ENCODE assay signal across 24 cellular contexts in the genomic region with DNA sequence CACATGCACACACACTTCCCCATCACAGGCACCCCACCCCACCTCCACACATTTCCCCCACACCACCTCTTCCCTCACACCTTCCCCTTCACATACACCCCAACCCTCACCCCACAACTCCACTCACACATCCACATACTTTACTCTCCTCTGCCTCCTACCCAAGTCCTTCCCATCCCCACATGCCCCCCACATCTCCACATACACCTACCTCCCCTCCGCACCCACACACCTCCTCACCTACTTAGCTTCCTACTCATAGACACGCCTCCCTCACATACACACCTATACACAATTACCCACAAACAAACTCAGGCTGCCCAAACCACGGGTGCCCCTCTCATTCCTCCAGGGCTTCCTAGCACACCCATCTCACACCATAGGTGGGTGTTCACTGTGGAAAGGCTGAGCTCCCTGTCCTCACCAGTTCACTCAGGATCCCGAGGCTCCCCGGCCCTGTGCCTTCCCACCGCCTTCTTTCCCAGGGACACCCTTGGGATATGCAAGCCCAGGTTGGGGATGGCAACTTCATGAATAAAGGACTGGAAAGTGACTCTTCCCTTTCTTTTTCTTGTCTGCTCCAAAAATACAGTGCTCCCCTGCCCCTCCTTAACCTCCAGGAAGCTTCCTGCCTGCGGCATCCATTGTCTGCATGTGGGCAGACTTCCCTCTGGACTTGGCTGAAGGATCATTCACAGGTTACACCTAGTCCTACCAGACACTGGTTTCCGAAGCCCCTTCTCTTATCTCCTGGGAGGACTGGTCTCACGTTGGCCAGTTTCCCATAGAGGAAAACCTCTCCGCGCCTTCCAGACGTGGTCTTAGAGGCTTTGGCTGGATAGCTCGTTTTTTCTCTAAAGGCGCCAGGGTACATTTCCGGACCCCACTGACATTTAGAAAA.
DNase-seq lines count a peak whose midpoint lies in the region; ATAC-seq and TF ChIP-seq lines count a peak whose summit lies in the region.
"Had no signal": no experiment of that assay in that cellular context is flagged by ENCODE, and none has a peak within 500 bp of the region (broad histone marks: within the 10 kb centered on the region; RNA-seq: fewer than 3 reads in every experiment).

No MANE protein-coding gene starts in this region.

- H3K27me3 Mint-ChIP-seq in WTC11 (ENCODE audit: low read depth), result no peaks in the 10 kb centered on the region
- peaks cover 4% of the 10 kb centered on the region for H3K27me3 Mint-ChIP-seq in endothelial cell (ENCODE audit: unreplicated experiment)

- peak overlapping the region; percentile 37 for H3K56ac ChIP-seq in mesendoderm (ENCODE audit: low read length)

- peaks cover 0 to 12% (median 0%) of the 10 kb centered on the region in 12 donors for H3K9me3 ChIP-seq in heart left ventricle
- no peaks in the 10 kb centered on the region for H3K9me3 ChIP-seq in upper lobe of left lung
- H3K9me3 ChIP-seq: SJSA1 had no signal

- ATAC-seq in heart left ventricle, result peak; percentile 33 to 61 (median 59)
- ATAC-seq in Right ventricle myocardium superior (ENCODE audit: poor library complexity), result no peak
- no peak for ATAC-seq in WTC11
- no peak for ATAC-seq in upper lobe of left lung (ENCODE audit: low FRiP score in 2 of 2)
- ATAC-seq: Panc1 had no signal

- TF ChIP-seq CTCF in heart left ventricle (IDR thresholded peaks at IDR 0.05) (no peak), WTC11 (IDR thresholded peaks at IDR 0.05) (no peak), upper lobe of left lung (IDR thresholded peaks at IDR 0.05) (no peak), endothelial cell (IDR thresholded peaks at IDR 0.05; ENCODE audit: unreplicated experiment) (no peak)

- H3K79me2 ChIP-seq in mesendoderm (ENCODE audit: control insufficient read depth, insufficient read depth, low read length), result no peaks in the 10 kb centered on the region

- 0 out of 2 replicates have a peak overlapping the region, but pooled peaks have one; percentile 60 for H3K27ac Mint-ChIP-seq in WTC11
- no peak overlapping the region for H3K27ac Mint-ChIP-seq in endothelial cell (ENCODE audit: unreplicated experiment)

- H2BK15ac ChIP-seq in mesendoderm (replicated peaks; ENCODE audit: low read depth), result no peak overlapping the region

- no peak overlapping the region for H3K18ac ChIP-seq in mesendoderm (ENCODE audit: low read length)

- H3K36me3 Mint-ChIP-seq in WTC11 (peaks cover 5% of the 10 kb centered on the region), endothelial cell (ENCODE audit: low read depth, unreplicated experiment) (peaks cover 18% of the 10 kb centered on the region)
- H3K36me3 Mint-ChIP-seq: CD8-positive, alpha-beta memory T cell had no signal

- POLR2A ChIA-PET in WTC11 (lab: Charles Lee), result no interaction called here

- no peak for TF ChIP-seq EP300 in upper lobe of left lung (IDR thresholded peaks at IDR 0.05)

- no peak overlapping the region for H2BK120ac ChIP-seq in mesendoderm (ENCODE audit: low read depth, low read length)

- TF ChIP-seq POLR2A in heart left ventricle (IDR thresholded peaks at IDR 0.05), result no peak
- no peak for TF ChIP-seq POLR2A in upper lobe of left lung (IDR thresholded peaks at IDR 0.05)

- H3K27ac ChIP-seq in heart left ventricle, result peak overlapping the region in 4 of 12 donors; percentile 20 to 48 (median 32)
- no peak overlapping the region for H3K27ac ChIP-seq in mesendoderm (ENCODE audit: low read depth, low read length)
- H3K27ac ChIP-seq in upper lobe of left lung, result peak overlapping the region in 3 of 4 donors; percentile 54 to 79 (median 62)
- H3K27ac ChIP-seq: C4-2B, GM23248, KMS-11, SJSA1 had no signal

- H3K27me3 ChIP-seq in heart left ventricle (no peaks in the 10 kb centered on the region), mesendoderm (ENCODE audit: insufficient read depth, low read length, poor library complexity) (no peaks in the 10 kb centered on the region), upper lobe of left lung (no peaks in the 10 kb centered on the region)
- H3K27me3 ChIP-seq: SJSA1 had no signal

- H3K36me3 ChIP-seq in heart left ventricle, result no peaks in the 10 kb centered on the region
- H3K36me3 ChIP-seq in mesendoderm (ENCODE audit: control insufficient read depth, insufficient read depth, low read length), result peaks cover 2% of the 10 kb centered on the region
- H3K36me3 ChIP-seq in upper lobe of left lung, result peaks cover 0 to 29% (median 0%) of the 10 kb centered on the region in 4 donors
- H3K36me3 ChIP-seq: SJSA1 had no signal

- WGBS in heart left ventricle, 4 donors, result 51 to 60% (median 58%) methylated on average over 15 of the region's 15 CpGs
- 100% methylated on average over 2 of the region's 15 CpGs for WGBS in mesendoderm (ENCODE audit: extremely low coverage, insufficient coverage, low lambda C conversion rate)
- whole genome bisulfite sequencing in upper lobe of left lung, 2 donors, result 67 to 75% methylated on average over 15 of the region's 15 CpGs

- peaks cover 15% of the 10 kb centered on the region for H3K9me3 Mint-ChIP-seq in WTC11
- H3K9me3 Mint-ChIP-seq in endothelial cell (ENCODE audit: unreplicated experiment), result no peaks in the 10 kb centered on the region

- no peak overlapping the region for H3K4me3 ChIP-seq in heart left ventricle
- no peak overlapping the region for H3K4me3 ChIP-seq in mesendoderm (ENCODE audit: low read length)
- H3K4me3 ChIP-seq in upper lobe of left lung, result no peak overlapping the region
- H3K4me3 ChIP-seq: GM23248, SJSA1 had no signal

- H2BK5ac ChIP-seq in mesendoderm (ENCODE audit: low read length), result no peak overlapping the region

- H3K4me3 Mint-ChIP-seq in WTC11 (no peak overlapping the region), endothelial cell (ENCODE audit: unreplicated experiment) (no peak overlapping the region)
- H3K4me3 Mint-ChIP-seq: CD8-positive, alpha-beta memory T cell had no signal

- H3K4me1 Mint-ChIP-seq in WTC11 (peaks cover 19% of the 10 kb centered on the region), endothelial cell (ENCODE audit: unreplicated experiment) (peaks cover 12% of the 10 kb centered on the region)
- H3K4me1 Mint-ChIP-seq: CD8-positive, alpha-beta memory T cell had no signal

- H3K4me1 ChIP-seq in heart left ventricle (peaks cover 0 to 6% (median 0%) of the 10 kb centered on the region in 12 donors), mesendoderm (ENCODE audit: control insufficient read depth, low read depth, low read length) (peaks cover 2% of the 10 kb centered on the region), upper lobe of left lung (peaks cover 11 to 31% (median 18%) of the 10 kb centered on the region in 4 donors)
- H3K4me1 ChIP-seq: SJSA1 had no signal

- no peak overlapping the region for H2AK5ac ChIP-seq in mesendoderm (ENCODE audit: low read length)

- no peak overlapping the region for H3K4me2 ChIP-seq in mesendoderm (ENCODE audit: low read length)
- H3K4me2 ChIP-seq: KMS-11 had no signal

- CTCF ChIA-PET in WTC11 (lab: Charles Lee), result interaction anchor here (1.0 to 1.6 kb wide), 2 partner anchors 19 to 28 kb away, joined by 4 to 6 read pairs; no protein-coding TSS in a partner anchor

- intact Hi-C loops in heart left ventricle (cut with DNase I), result no loop called here
- intact Hi-C loops in Right ventricle myocardium superior (cut with DNase I), result no loop called here

- H3K4ac ChIP-seq in mesendoderm (ENCODE audit: low read depth, low read length), result no peak overlapping the region

- no peak overlapping the region for H4K5ac ChIP-seq in mesendoderm (ENCODE audit: low read length)

- no peaks in the 10 kb centered on the region for H3K79me1 ChIP-seq in mesendoderm (ENCODE audit: low read length)

- DNase-seq in heart left ventricle (peak in 1 of 5 donors; percentile 61), Right ventricle myocardium superior (no peak), WTC11 (ENCODE audit: low spot score) (no peak), mesendoderm (no peak), upper lobe of left lung (no peak), endothelial cell (ENCODE audit: low spot score) (no peak), NCI-H510A treated with DMSO at 0.1 percent for 48 hours (lab: John Stamatoyannopoulos, UW) (no peak)
- DNase-seq: 8988T; Calu3; CD8-positive, alpha-beta memory T cell; DMS153; GM23248; HCEC 1CT; NCI-H1105; NCI-H146; NCI-H2029; NCI-H2227 treated with DMSO at 0.1 percent for 48 hours; NCI-H510A; NCI-H748 treated with DMSO at 0.1 percent for 48 hours; NK-92 treated with Interleukin-12 subunit alpha and Interleukin-12 subunit beta, amount 100 ng/mL, for 24 hours had no signal

- no peak overlapping the region for H3K9ac ChIP-seq in mesendoderm (ENCODE audit: low read length)
- H3K9ac ChIP-seq: GM23248, KMS-11 had no signal

- no peak overlapping the region for H3K23ac ChIP-seq in mesendoderm (ENCODE audit: low read length)

- H4K8ac ChIP-seq in mesendoderm (ENCODE audit: low read depth, low read length), result no peak overlapping the region

TF ChIP-seq in WTC11, 78 proteins besides CTCF, POLR2A, EP300 and RAD21 (continues in another document):
- TF ChIP-seq JUN (CRISPR knock-in tag; IDR thresholded peaks at IDR 0.05) (no peak), NFYB (CRISPR knock-in tag; conservative IDR thresholded peaks at IDR 0.05; ENCODE audit: low read depth) (no peak), ELF4 (CRISPR knock-in tag; IDR thresholded peaks at IDR 0.05; ENCODE audit: low read depth) (no peak), KAT7 (CRISPR knock-in tag; IDR thresholded peaks at IDR 0.05; ENCODE audit: borderline replicate concordance) (no peak), TP53 (CRISPR knock-in tag; IDR thresholded peaks at IDR 0.05) (no peak)

Comparison
In these comparisons a context has a peak if more than half of its experiments do, and no peak if none do; other contexts are left out.
1. ATAC-seq: peak in heart left ventricle (4 of 4); none in Right ventricle myocardium superior (single experiment), WTC11 (single experiment) and upper lobe of left lung (0 of 2).